Comparison of ENCODE assay signal across 1 cellular context in genomic region chr2:226478121-226478809, GRCh38.
TF ChIP-seq lines count a peak whose summit lies in the region.

No MANE protein-coding gene starts in this region.

TF ChIP-seq in HCT116, 20 proteins besides CTCF, POLR2A, EP300 and RAD21 (continued from another document):
- TF ChIP-seq YY1 (IDR thresholded peaks at IDR 0.05; ENCODE audit: extremely low read depth, insufficient replicate concordance, low read depth, low read length) (peak; percentile 71), CBX3 (IDR thresholded peaks at IDR 0.05; ENCODE audit: low read depth) (peak; percentile 96), EGR1 (IDR thresholded peaks at IDR 0.05; ENCODE audit: low read depth) (no peak)
TF ChIP-seq in HCT116: peak in this region for 11.
